ENCODE assay signal across 8 cellular contexts in the genomic region with DNA sequence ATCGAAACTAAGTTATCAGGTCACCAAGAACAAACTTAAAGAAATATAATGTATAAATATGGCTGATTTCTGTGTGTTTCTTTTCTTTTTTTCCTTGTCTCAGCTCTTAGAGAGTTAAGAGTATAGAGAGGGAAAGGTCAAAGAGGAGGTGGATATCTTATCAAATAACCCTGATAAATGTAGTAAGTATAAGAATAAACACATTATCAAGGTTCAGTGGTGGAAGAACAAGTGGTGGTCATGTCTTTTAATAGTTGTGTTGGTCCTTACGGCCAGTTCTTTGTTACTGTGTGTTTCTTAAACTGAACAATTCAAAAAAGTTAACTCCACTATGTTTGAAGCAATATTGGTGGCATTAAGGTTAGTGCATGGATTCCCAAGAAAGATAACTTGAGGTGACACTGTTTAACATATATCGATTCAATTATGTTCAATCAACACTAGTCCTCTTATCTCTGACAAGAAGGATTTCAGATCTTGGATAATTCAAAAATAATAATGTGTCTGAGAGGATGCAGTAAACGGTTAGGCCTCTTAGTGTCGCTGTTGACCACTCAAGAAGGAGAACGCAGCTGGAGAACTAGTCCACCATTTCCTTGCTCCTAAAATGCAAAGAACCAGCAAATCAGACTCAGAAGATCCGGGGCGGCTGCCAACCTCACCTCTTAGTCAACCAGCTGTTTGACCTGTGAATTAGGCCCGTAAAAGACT. TPM values are rescaled to one million over a fixed set of nuclear protein-coding genes. Genes with fewer than 3 reads are reported as not detected.
DNase-seq lines count a peak whose midpoint lies in the region; ATAC-seq and TF ChIP-seq lines count a peak whose summit lies in the region.

A gene (plus strand): TSS at position 588 of the 711 bp plus-strand sequence. CDS start 205 bp downstream, outside the sequence.

- H3K36me3 ChIP-seq in CD8-positive, alpha-beta memory T cell (ENCODE audit: insufficient read depth, low read length): no peaks in the 10 kb centered on the region
- no peaks in the 10 kb centered on the region for H3K36me3 ChIP-seq in HUES64 (ENCODE audit: insufficient read depth, low read length)
- no peaks in the 10 kb centered on the region for H3K36me3 ChIP-seq in mesodermal cell (ENCODE audit: control insufficient read depth, insufficient read depth, low read length)

- H3K4me3 Mint-ChIP-seq in CD8-positive, alpha-beta memory T cell: peak within 1 kb of the TSS in 5 of 7 donors; percentile 44 to 74 (median 62)

- POLR2A ChIA-PET in CD8-positive, alpha-beta memory T cell (lab: Charles Lee): no interaction called here

- no peaks in the 10 kb centered on the region for H3K4me1 Mint-ChIP-seq in CD8-positive, alpha-beta memory T cell

- H3K9me3 Mint-ChIP-seq in CD8-positive, alpha-beta memory T cell: peaks cover 14 to 70% (median 58%) of the 10 kb centered on the region in 5 donors

- TF ChIP-seq CTCF in coronary artery (IDR thresholded peaks at IDR 0.05): no peak

- no peak for ATAC-seq in HG02588 (IDR thresholded peaks at IDR 0.05; ENCODE audit: unreplicated experiment)

- peaks cover 4% of the 10 kb centered on the region for H3K9me3 ChIP-seq in CD8-positive, alpha-beta memory T cell (ENCODE audit: low read length)
- H3K9me3 ChIP-seq in HUES64 (ENCODE audit: insufficient read depth, low read depth, low read length) (peaks cover 44% of the 10 kb centered on the region), mesodermal cell (ENCODE audit: control insufficient read depth, low read length) (peaks cover 31% of the 10 kb centered on the region)

- DNase-seq in CD8-positive, alpha-beta memory T cell: no peak
- DNase-seq in coronary artery (ENCODE audit: low spot score): no peak
- DNase-seq in NCI-H1694 treated with DMSO at 0.1 percent for 48 hours (lab: John Stamatoyannopoulos, UW): no peak
- no peak for DNase-seq in HK-2 (ENCODE audit: unreplicated experiment)
- no peak for DNase-seq in activated CD4-positive, CD25-positive, alpha-beta regulatory T cell (lab: John Stamatoyannopoulos, UW)

- CTCF ChIA-PET in CD8-positive, alpha-beta memory T cell (lab: Charles Lee): no interaction called here

- no peaks in the 10 kb centered on the region for H3K27me3 ChIP-seq in CD8-positive, alpha-beta memory T cell (ENCODE audit: insufficient read depth, low read length, poor library complexity, severe bottlenecking)
- H3K27me3 ChIP-seq in HUES64 (ENCODE audit: insufficient read depth, low read length): no peaks in the 10 kb centered on the region; the same call in 1 of the 2 replicates

- peaks cover 1 to 10% (median 3%) of the 10 kb centered on the region in 3 donors for H3K36me3 Mint-ChIP-seq in CD8-positive, alpha-beta memory T cell

- peaks cover 57 to 75% of the 10 kb centered on the region in 2 donors for H3K27me3 Mint-ChIP-seq in CD8-positive, alpha-beta memory T cell

- no peak within 1 kb of the TSS for H3K4me3 ChIP-seq in CD8-positive, alpha-beta memory T cell (ENCODE audit: low read length)
- H3K4me3 ChIP-seq in HUES64 (ENCODE audit: low read length) (peak within 1 kb of the TSS; percentile 58), coronary artery (peak within 1 kb of the TSS; percentile 21), mesodermal cell (ENCODE audit: extremely low read depth, insufficient read depth, low read length, poor library complexity, severe bottlenecking) (peak within 1 kb of the TSS; percentile 31)

- H3K27ac ChIP-seq in CD8-positive, alpha-beta memory T cell (ENCODE audit: low read depth, low read length): no peak within 1 kb of the TSS
- H3K27ac ChIP-seq in HUES64 (ENCODE audit: low read depth, low read length) (peak within 1 kb of the TSS; percentile 25; the same call in 1 of the 2 replicates), coronary artery (no peak within 1 kb of the TSS), mesodermal cell (ENCODE audit: low read depth, low read length, severe bottlenecking) (no peak within 1 kb of the TSS)

- peak within 1 kb of the TSS; percentile 63 for H3K9ac ChIP-seq in HUES64 (ENCODE audit: low read depth, low read length)

- WGBS in HUES64: 40% methylated on average over 6 of the region's 9 CpGs
- WGBS in mesodermal cell (ENCODE audit: insufficient coverage in 2 of 2), 2 experiments: 63% methylated on average over 6 of the region's 9 CpGs

- H3K27ac Mint-ChIP-seq in CD8-positive, alpha-beta memory T cell: no peak within 1 kb of the TSS

- H3K4me1 ChIP-seq in CD8-positive, alpha-beta memory T cell (ENCODE audit: insufficient read depth, low read length): no peaks in the 10 kb centered on the region
- H3K4me1 ChIP-seq in HUES64 (ENCODE audit: insufficient read depth, low read length): no peaks in the 10 kb centered on the region
- no peaks in the 10 kb centered on the region for H3K4me1 ChIP-seq in mesodermal cell (ENCODE audit: control insufficient read depth, insufficient read depth, low read length, poor library complexity, severe bottlenecking)

RNA-seq across cellular contexts. Expression of the gene that starts here (rescaled TPM):
- total RNA-seq in CD8-positive, alpha-beta memory T cell: not detected
- not detected for polyA plus RNA-seq in CD8-positive, alpha-beta memory T cell
- polyA plus RNA-seq in HUES64 (2013, experiment 1 of 2): 2.3 TPM
- polyA plus RNA-seq in HUES64 (2013, experiment 2 of 2): 2.0 TPM
- 2.8 TPM for polyA plus RNA-seq in mesodermal cell (2013, experiment 1 of 2)
- 2.6 TPM for polyA plus RNA-seq in mesodermal cell (2013, experiment 2 of 2)
